ENCODE assay signal across 19 cellular contexts in the genomic region with DNA sequence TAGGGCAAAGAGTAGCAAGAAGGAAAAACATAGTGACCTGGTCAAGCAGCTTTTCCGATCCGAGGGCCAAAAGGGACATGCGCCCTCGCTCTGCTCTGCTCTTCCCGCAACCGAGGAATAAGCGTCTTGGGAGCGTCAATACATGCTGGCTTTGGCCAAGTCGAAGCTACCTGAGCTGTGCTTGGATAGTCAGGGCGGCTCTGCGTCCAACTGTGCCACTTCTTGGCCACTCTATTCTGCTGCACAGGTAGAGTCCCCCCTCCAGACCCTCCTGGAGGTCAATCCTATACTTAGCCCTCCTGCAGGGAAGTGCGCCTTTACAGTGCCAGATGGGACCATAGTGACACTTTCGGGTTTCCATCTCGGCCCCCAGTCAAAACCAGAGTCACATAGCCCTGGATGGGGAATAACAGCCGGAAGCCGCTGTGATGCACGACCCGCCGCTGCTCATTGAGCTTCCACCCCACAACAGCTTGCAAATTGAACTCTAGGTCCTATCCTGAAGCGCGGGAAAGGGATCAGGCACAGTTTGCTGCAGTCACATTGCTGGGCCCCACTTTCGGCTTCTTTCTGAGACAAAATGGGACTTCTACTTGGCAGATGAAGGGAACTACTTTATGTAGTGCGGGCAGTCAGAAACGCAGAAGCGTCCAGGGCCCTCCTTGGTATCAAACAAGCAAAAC. TPM values are rescaled to one million over a fixed set of nuclear protein-coding genes. Genes with fewer than 3 reads are reported as not detected.
A peak's percentile ranks its signal among the peaks of the same experiment; 100 is the strongest.
DNase-seq lines count a peak whose midpoint lies in the region; ATAC-seq, FAIRE-seq and TF ChIP-seq lines count a peak whose summit lies in the region.
"Had no signal": no experiment of that assay in that cellular context is flagged by ENCODE, and none has a peak within 500 bp of the region (broad histone marks: within the 10 kb centered on the region; RNA-seq: fewer than 3 reads in every experiment).

No MANE protein-coding gene starts in this region.

- no peak overlapping the region for H3K56ac ChIP-seq in H1 (replicated peaks; ENCODE audit: insufficient read length, low read depth, low read length)

- intact Hi-C loops in A673 (cut with micrococcal nuclease; ENCODE audit: unreplicated experiment), result no loop called here

- FAIRE-seq in H1 (lab: Jason Lieb, UNC), result no peak
- FAIRE-seq: G401.6, GM12891, H54 had no signal

- H3K27me3 ChIP-seq in HUES64 (ENCODE audit: insufficient read depth, low read length) (peaks cover 78% of the 10 kb centered on the region), H1 (replicated peaks in 1 of 4; ENCODE audit: control insufficient read depth in 3 of 4, extremely low read depth in 1 of 4, insufficient read depth in 3 of 4, low read length in 3 of 4) (peaks cover 32 to 67% (median 57%) of the 10 kb centered on the region in 4 experiments), A673 (replicated peaks; ENCODE audit: insufficient read depth, low read depth, low read length, poor library complexity) (peaks cover 79% of the 10 kb centered on the region)

- POLR2A ChIA-PET in H1 (lab: Charles Lee; ENCODE audit: partially characterized antibody), result no interaction called here
- POLR2A ChIA-PET in A673 (lab: Charles Lee; ENCODE audit: low non-redundant PET), result no interaction called here

- DNase-seq in H1 (ENCODE audit: low read depth in 1 of 2, low spot score in 2 of 2) (no peak), iPS-NIHi7 (ENCODE audit: extremely low spot score) (peak; percentile 24), GDM1 (lab: John Stamatoyannopoulos, UW) (no peak), A673 (ENCODE audit: low spot score) (no peak), retina (no peak)
- DNase-seq in stimulated activated naive B cell treated with anti-CD40 and anti-IgM and Interleukin-4, amounts not matched to agents 10 μg/mL and 1 μg/mL and 100 μg/mL, for 72 hours, result no peak
- DNase-seq: activated CD8-positive, alpha-beta memory T cell treated with anti-CD3 and anti-CD28 coated beads, Interleukin-2, amount 50 U/mL, for 4 hours; dermis blood vessel endothelial cell; lower lobe of right lung; natural killer cell; NCI-H187; NCI-H446 treated with DMSO at 0.1 percent for 48 hours; SIG-M5; T-helper 2 cell had no signal

- no peak overlapping the region for H3K23ac ChIP-seq in H1 (ENCODE audit: insufficient read length)

- no peak overlapping the region; the same call in 1 of the 2 replicates for H2BK15ac ChIP-seq in H1 (ENCODE audit: low read length)

- H3K9me3 Mint-ChIP-seq in stimulated activated naive B cell treated with anti-CD40 and anti-IgM and Interleukin-4, amounts not matched to agents 10 μg/mL and 1 μg/mL and 100 μg/mL, for 72 hours, result peaks cover 3 to 4% of the 10 kb centered on the region in 2 donors
- H3K9me3 Mint-ChIP-seq: natural killer cell had no signal

- no peak overlapping the region for H4K8ac ChIP-seq in H1 (ENCODE audit: extremely low read depth, insufficient read depth, low read length)

- H4K20me1 ChIP-seq in H1 (replicated peaks in 1 of 2; ENCODE audit: control insufficient read depth in 1 of 2, insufficient read depth in 2 of 2, low read length in 2 of 2), result no peaks in the 10 kb centered on the region

- CTCF ChIA-PET in H1 (lab: Charles Lee; ENCODE audit: partially characterized antibody) (interaction anchor here (0.6 kb wide), 1 partner anchor 959 kb away, joined by 3 read pairs; no protein-coding TSS in a partner anchor), A673 (lab: Charles Lee) (no interaction called here)

- H3K4ac ChIP-seq in H1 (replicated peaks; ENCODE audit: insufficient read length, low read depth, low read length), result no peak overlapping the region

- H3K27me3 Mint-ChIP-seq in stimulated activated naive B cell treated with anti-CD40 and anti-IgM and Interleukin-4, amounts not matched to agents 10 μg/mL and 1 μg/mL and 100 μg/mL, for 72 hours, result peaks cover 57 to 69% of the 10 kb centered on the region in 2 donors

- 6% methylated on average over 25 of the region's 25 CpGs for WGBS in HUES64
- WGBS in H1 (ENCODE audit: extremely low coverage in 1 of 2, insufficient coverage in 1 of 2, insufficient read length in 1 of 2, insufficient replicate concordance in 2 of 2, low coverage in 1 of 2, low lambda C conversion rate in 2 of 2, missing lambda C conversion rate in 1 of 2), 2 experiments, result 4% methylated on average over 25 of the region's 25 CpGs; no CpG with 5 or more reads in 1 of the 2 experiments

- H3K23me2 ChIP-seq in H1 (ENCODE audit: low read depth, low read length), result peaks cover 32% of the 10 kb centered on the region

- no peak overlapping the region for H3K27ac ChIP-seq in HUES64 (ENCODE audit: low read depth, low read length)
- H3K27ac ChIP-seq in H1 (ENCODE audit: low read depth, low read length), result no peak overlapping the region
- H3K27ac ChIP-seq in A673 (ENCODE audit: low read depth, low read length, poor library complexity, severe bottlenecking), result no peak overlapping the region
- H3K27ac ChIP-seq: lower lobe of right lung had no signal

- H3K9ac ChIP-seq in HUES64 (ENCODE audit: low read depth, low read length) (no peak overlapping the region), H1 (replicated peaks in 1 of 4; ENCODE audit: extremely low read depth in 1 of 4, low read depth in 3 of 4, low read length in 3 of 4) (no peak overlapping the region)

- no peak overlapping the region for H3K14ac ChIP-seq in H1 (ENCODE audit: insufficient read length)

- H3K4me1 ChIP-seq in HUES64 (ENCODE audit: insufficient read depth, low read length) (peaks cover 20% of the 10 kb centered on the region), H1 (replicated peaks in 1 of 4; ENCODE audit: control insufficient read depth in 3 of 4, insufficient read depth in 4 of 4, low read length in 3 of 4) (peaks cover 8 to 35% (median 15%) of the 10 kb centered on the region in 4 experiments; a peak in 6 of 7 replicates), A673 (ENCODE audit: insufficient read depth, low read length, poor library complexity, severe bottlenecking) (peaks cover 8% of the 10 kb centered on the region)

- H2BK12ac ChIP-seq in H1 (ENCODE audit: low read depth, low read length), result no peak overlapping the region

- peak overlapping the region; percentile 76 for H3K27ac Mint-ChIP-seq in stimulated activated naive B cell treated with anti-CD40 and anti-IgM and Interleukin-4, amounts not matched to agents 10 μg/mL and 1 μg/mL and 100 μg/mL, for 72 hours
- H3K27ac Mint-ChIP-seq: natural killer cell had no signal

- peak overlapping the region; percentile 63 for H3K4me3 ChIP-seq in HUES64 (ENCODE audit: low read length)
- peak overlapping the region; percentile 47 to 66 (median 60) for H3K4me3 ChIP-seq in H1 (ENCODE audit: extremely low read depth in 1 of 4, insufficient read depth in 2 of 4, low read depth in 3 of 4, low read length in 4 of 4)
- H3K4me3 ChIP-seq in A673 (ENCODE audit: low read depth, low read length, poor library complexity, severe bottlenecking), result no peak overlapping the region
- H3K4me3 ChIP-seq: lower lobe of right lung had no signal

- no peak overlapping the region for H3K4me3 Mint-ChIP-seq in stimulated activated naive B cell treated with anti-CD40 and anti-IgM and Interleukin-4, amounts not matched to agents 10 μg/mL and 1 μg/mL and 100 μg/mL, for 72 hours
- H3K4me3 Mint-ChIP-seq: natural killer cell had no signal

- ATAC-seq in stimulated activated naive B cell treated with anti-CD40 and anti-IgM and Interleukin-4, amounts not matched to agents 10 μg/mL and 1 μg/mL and 100 μg/mL, for 72 hours (replicated peaks), result no peak
- no peak for ATAC-seq in GM18873 (IDR thresholded peaks at IDR 0.05; ENCODE audit: low FRiP score, unreplicated experiment)
- ATAC-seq: lower lobe of right lung, natural killer cell had no signal

- H2AK5ac ChIP-seq in H1 (ENCODE audit: low read depth, low read length), result no peak overlapping the region

- H3K4me2 ChIP-seq in H1 (ENCODE audit: insufficient read depth in 1 of 2, low read depth in 2 of 2, low read length in 2 of 2), result peak overlapping the region; percentile 97 to 99

- H2AFZ ChIP-seq in H1 (ENCODE audit: low read length), result peak overlapping the region; percentile 91

- H4K5ac ChIP-seq in H1 (ENCODE audit: insufficient read length, low read depth, low read length), result no peak overlapping the region

- H3K9me3 ChIP-seq in HUES64 (ENCODE audit: insufficient read depth, low read depth, low read length) (no peaks in the 10 kb centered on the region), H1 (ENCODE audit: insufficient read depth in 2 of 2, low read depth in 1 of 2, low read length in 1 of 2) (no peaks in the 10 kb centered on the region), A673 (ENCODE audit: low read depth, low read length, poor library complexity, severe bottlenecking) (no peaks in the 10 kb centered on the region)
- H3K9me3 ChIP-seq: lower lobe of right lung had no signal

- no peak for TF ChIP-seq POLR2A in H1 (IDR thresholded peaks at IDR 0.05; ENCODE audit: control extremely low read depth in 1 of 2, low read depth in 2 of 2, low read length in 2 of 2)

- H3K79me1 ChIP-seq in H1 (ENCODE audit: low read depth, low read length), result no peaks in the 10 kb centered on the region

- H3K4me1 Mint-ChIP-seq in stimulated activated naive B cell treated with anti-CD40 and anti-IgM and Interleukin-4, amounts not matched to agents 10 μg/mL and 1 μg/mL and 100 μg/mL, for 72 hours, result peaks cover 15 to 35% of the 10 kb centered on the region in 2 donors

- no peak overlapping the region for H2BK20ac ChIP-seq in H1 (ENCODE audit: low read length)

- TF ChIP-seq RAD21 in H1 (IDR thresholded peaks at IDR 0.05 in 1 of 2, conservative IDR thresholded peaks at IDR 0.05 in 1 of 2; ENCODE audit: low read depth in 2 of 2, low read length in 2 of 2), result no peak

- no peaks in the 10 kb centered on the region for H3K36me3 ChIP-seq in HUES64 (ENCODE audit: insufficient read depth, low read length)
- H3K36me3 ChIP-seq in H1 (ENCODE audit: control insufficient read depth in 2 of 4, insufficient read depth in 4 of 4, low read length in 3 of 4), result no peaks in the 10 kb centered on the region
- H3K36me3 ChIP-seq in A673 (ENCODE audit: insufficient read depth, low read length, poor library complexity, severe bottlenecking), result no peaks in the 10 kb centered on the region
- H3K36me3 ChIP-seq: lower lobe of right lung had no signal

- H3K18ac ChIP-seq in H1 (ENCODE audit: extremely low read depth, low read length), result no peak overlapping the region; the same call in 1 of the 2 replicates

- no peak overlapping the region for H2BK120ac ChIP-seq in H1 (replicated peaks; ENCODE audit: low read depth, low read length)

- TF ChIP-seq EP300 in H1 (IDR thresholded peaks at IDR 0.05; ENCODE audit: borderline replicate concordance in 1 of 2, low read depth in 2 of 2, low read length in 2 of 2), result no peak

- no peaks in the 10 kb centered on the region for H3K79me2 ChIP-seq in H1 (ENCODE audit: control insufficient read depth in 1 of 2, insufficient read depth in 2 of 2, low read length in 2 of 2)

- H4K91ac ChIP-seq in H1 (replicated peaks; ENCODE audit: insufficient read length, low read length), result no peak overlapping the region

- no peak overlapping the region for H2BK5ac ChIP-seq in H1 (ENCODE audit: low read depth, low read length)

- TF ChIP-seq CTCF in H1 (IDR thresholded peaks at IDR 0.05; ENCODE audit: control extremely low read depth in 1 of 3, insufficient read depth in 1 of 3, low read depth in 1 of 3, low read length in 3 of 3) (no peak), A673 (conservative IDR thresholded peaks at IDR 0.05; ENCODE audit: low read depth, low read length) (no peak)

- no TSS peak for BruUV-seq in A673 (replicated peaks; lab: Mats Ljungman, UMichigan)

- H3K36me3 Mint-ChIP-seq in stimulated activated naive B cell treated with anti-CD40 and anti-IgM and Interleukin-4, amounts not matched to agents 10 μg/mL and 1 μg/mL and 100 μg/mL, for 72 hours, result peaks cover 0 to 3% of the 10 kb centered on the region in 2 donors
- H3K36me3 Mint-ChIP-seq: natural killer cell had no signal

RNA-seq across cellular contexts. Expression of a gene that starts 1.1 kb away (rescaled TPM):
- 0.25 TPM for polyA plus RNA-seq in HUES64 (2013, experiment 1 of 2)
- 0.25 TPM for polyA plus RNA-seq in HUES64 (2013, experiment 2 of 2)
- 0.38 and 0.58 TPM in 2 replicates for total RNA-seq in H1 (2021; fragmentation: NEBNext Ultra II Directional; extraction: Animal tissue kit (Norgen Biotek cat#: 25700))
- 0.28 and 0.41 TPM in 2 replicates for polyA plus RNA-seq in H1 (2011; rRNA removed)
- 0.19 TPM for polyA plus RNA-seq in H1 (2011; cell fraction: cytosol; rRNA removed)
- polyA plus RNA-seq in H1 (2011; cell fraction: nucleus; rRNA removed), result 0.47 TPM
- 0.33 to 0.80 TPM (median 0.63 TPM) in 4 replicates for polyA plus RNA-seq in H1 (2012, experiment 1 of 2)
- polyA plus RNA-seq in H1 (2012, experiment 2 of 2), result 0.12 TPM
- polyA plus RNA-seq in H1 (2013, experiment 1 of 2), result 0.26 TPM
- 0.29 TPM for polyA plus RNA-seq in H1 (2013, experiment 2 of 2)
- polyA minus RNA-seq in H1 (2011; rRNA and poly(A)+ RNA removed), result 0.41 and 0.47 TPM in 2 replicates
- polyA minus RNA-seq in H1 (2011; cell fraction: cytosol; rRNA and poly(A)+ RNA removed), result not detected
- 2.4 TPM for polyA minus RNA-seq in H1 (2011; cell fraction: nucleus; rRNA and poly(A)+ RNA removed)
- not detected in 2 replicates for total RNA-seq in A673 (2021)
- total RNA-seq: dermis blood vessel endothelial cell, natural killer cell had no signal
